8 cellular contexts compared by ENCODE assay signal in the genomic region with DNA sequence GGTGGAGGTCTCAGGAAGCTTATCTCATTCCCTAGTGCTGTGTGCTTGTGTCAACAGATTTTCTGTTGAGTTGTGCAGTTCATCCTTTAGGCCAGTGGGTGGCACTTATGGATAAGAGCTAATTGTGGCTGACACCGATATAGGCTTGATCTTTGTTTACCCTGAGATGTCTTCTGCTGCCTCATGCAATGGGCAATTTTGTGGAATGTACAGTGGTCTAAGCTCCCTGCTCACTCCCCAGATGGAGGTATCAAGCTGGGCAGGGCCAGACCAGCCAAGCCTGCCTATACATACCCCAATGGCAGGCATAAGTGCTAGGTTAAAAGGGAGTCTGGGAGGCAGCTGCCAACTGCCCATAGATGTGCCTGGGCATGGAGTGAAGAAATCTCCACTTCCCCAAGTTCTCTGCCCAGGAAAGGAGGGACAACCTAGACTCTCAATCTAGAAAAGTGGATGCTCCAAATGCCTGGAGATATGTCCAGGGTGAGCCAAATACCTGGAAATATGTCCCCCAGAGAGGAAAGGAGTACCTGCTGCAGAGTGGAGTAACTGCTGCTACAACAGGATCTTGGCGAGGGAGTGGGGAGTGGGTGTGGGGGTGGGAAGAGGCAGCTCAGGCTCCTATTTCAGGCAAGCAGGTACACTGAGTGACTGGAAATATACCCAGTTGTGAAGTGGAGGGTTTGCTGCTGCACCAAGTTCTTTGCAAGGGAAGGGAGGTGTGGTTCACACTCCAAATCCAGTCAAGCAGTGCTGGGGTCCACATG. TPM values are rescaled to one million over a fixed set of nuclear protein-coding genes. Genes with fewer than 3 reads are reported as not detected.
A peak's percentile ranks its signal among the peaks of the same experiment; 100 is the strongest.
DNase-seq lines count a peak whose midpoint lies in the region; ATAC-seq lines count a peak whose summit lies in the region.

No MANE protein-coding gene starts in this region.

- peak overlapping the region in 3 of 7 donors; percentile 8 to 44 (median 33) for H3K27ac Mint-ChIP-seq in CD4-positive, alpha-beta memory T cell

- no peaks in the 10 kb centered on the region for H3K36me3 ChIP-seq in CD4-positive, alpha-beta memory T cell (ENCODE audit: insufficient read depth, low read length)

- no peak overlapping the region for H3K4me3 ChIP-seq in CD4-positive, alpha-beta memory T cell (ENCODE audit: low read length in 2 of 2)

- H3K4me3 Mint-ChIP-seq in CD4-positive, alpha-beta memory T cell, result peak overlapping the region in 1 of 8 donors; percentile 47

- no peaks in the 10 kb centered on the region for H3K9me3 ChIP-seq in CD4-positive, alpha-beta memory T cell (ENCODE audit: control insufficient read depth in 1 of 2, low read length in 2 of 2)

- H3K4me1 ChIP-seq in CD4-positive, alpha-beta memory T cell (ENCODE audit: insufficient read depth, low read length), result peaks cover 10% of the 10 kb centered on the region

- H3K27me3 ChIP-seq in CD4-positive, alpha-beta memory T cell (ENCODE audit: insufficient read depth, low read length), result no peaks in the 10 kb centered on the region

- ATAC-seq in GM18861 (IDR thresholded peaks at IDR 0.05; ENCODE audit: unreplicated experiment) (peak; percentile 98), HG02973 (IDR thresholded peaks at IDR 0.05; ENCODE audit: unreplicated experiment) (peak; percentile 99)

- peaks cover 0 to 16% (median 2%) of the 10 kb centered on the region in 8 donors for H3K9me3 Mint-ChIP-seq in CD4-positive, alpha-beta memory T cell

- intact Hi-C loops in CD4-positive, alpha-beta memory T cell (cut with micrococcal nuclease), result loop anchor here (1.0 to 10.0 kb wide), 4 partner anchors 14 to 395 kb away; a partner anchor contains a TSS

- CTCF ChIA-PET in CD4-positive, alpha-beta memory T cell (lab: Charles Lee; ENCODE audit: partially characterized antibody), result interaction anchor here (0.7 to 3.8 kb wide), 24 partner anchors 10 to 634 kb away, joined by 3 to 56 read pairs (median 5); no protein-coding TSS in a partner anchor

- peak; percentile 45 to 51 (median 49) for DNase-seq in CD4-positive, alpha-beta memory T cell
- DNase-seq in NCI-H345 (lab: John Stamatoyannopoulos, UW) (peak; percentile 33), germinal center (ENCODE audit: low spot score) (peak; percentile 29), mesenteric fat pad (ENCODE audit: low spot score) (no peak)
- DNase-seq in activated CD8-positive, alpha-beta memory T cell treated with anti-CD3 and anti-CD28 coated beads, Interleukin-2, amount 50 U/mL, for 4 hours, result peak; percentile 43
- DNase-seq in stimulated activated CD4-positive, alpha-beta T cell treated with anti-CD3 and anti-CD28 coated beads, Interleukin-12 subunit alpha, Interleukin-12 subunit beta, amount 100 ng/mL, for 4 hours, result peak; percentile 19

- H3K27ac ChIP-seq in CD4-positive, alpha-beta memory T cell (ENCODE audit: low read depth, low read length), result no peak overlapping the region

- H3K4me1 Mint-ChIP-seq in CD4-positive, alpha-beta memory T cell, result peaks cover 10 to 25% (median 18%) of the 10 kb centered on the region in 4 donors

- H3K36me3 Mint-ChIP-seq in CD4-positive, alpha-beta memory T cell, result no peaks in the 10 kb centered on the region

- H3K27me3 Mint-ChIP-seq in CD4-positive, alpha-beta memory T cell, result peaks cover 0 to 2% of the 10 kb centered on the region in 2 donors

- POLR2A ChIA-PET in CD4-positive, alpha-beta memory T cell (lab: Charles Lee; ENCODE audit: partially characterized antibody), result interaction anchor here (1.0 to 3.8 kb wide), 4 partner anchors 11 to 321 kb away, joined by 3 to 23 read pairs (median 10); no protein-coding TSS in a partner anchor

RNA-seq across cellular contexts. Expression of a gene that starts 53.2 kb away (rescaled TPM):
- total RNA-seq in CD4-positive, alpha-beta memory T cell, result not detected
- 1 to 10 TPM in 1 of 2 donors, not detected in 1; 1.0 TPM for polyA plus RNA-seq in CD4-positive, alpha-beta memory T cell
- total RNA-seq in mesenteric fat pad, result 10.0 TPM
